Comparison of ENCODE assay signal across 8 cellular contexts in the genomic region with DNA sequence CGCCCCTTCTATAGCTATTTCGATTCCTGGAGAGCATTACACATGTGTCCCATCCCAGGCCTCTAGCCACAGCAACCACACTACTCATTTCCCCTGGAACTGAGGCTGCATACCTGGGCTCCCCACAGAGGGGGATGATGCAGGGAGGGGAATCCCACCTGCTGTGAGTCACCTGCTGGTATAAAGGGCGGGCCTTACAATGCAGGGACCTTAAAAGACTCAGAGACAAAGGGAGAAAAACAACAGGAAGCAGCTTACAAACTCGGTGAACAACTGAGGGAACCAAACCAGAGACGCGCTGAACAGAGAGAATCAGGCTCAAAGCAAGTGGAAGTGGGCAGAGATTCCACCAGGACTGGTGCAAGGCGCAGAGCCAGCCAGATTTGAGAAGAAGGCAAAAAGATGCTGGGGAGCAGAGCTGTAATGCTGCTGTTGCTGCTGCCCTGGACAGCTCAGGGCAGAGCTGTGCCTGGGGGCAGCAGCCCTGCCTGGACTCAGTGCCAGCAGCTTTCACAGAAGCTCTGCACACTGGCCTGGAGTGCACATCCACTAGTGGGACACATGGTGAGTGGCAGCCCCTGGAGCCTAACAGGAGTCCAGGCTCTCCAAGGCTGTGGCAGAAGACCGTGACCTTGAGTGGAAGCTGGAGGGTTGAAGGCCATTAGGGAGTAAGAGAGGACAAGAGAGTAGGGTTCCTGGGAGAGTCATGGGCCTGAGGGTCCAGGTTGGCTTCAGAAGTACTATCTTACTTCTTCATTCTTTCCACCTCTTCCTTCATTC. TPM values are rescaled to one million over a fixed set of nuclear protein-coding genes. Genes with fewer than 3 reads are reported as not detected.
DNase-seq lines count a peak whose midpoint lies in the region; ATAC-seq, FAIRE-seq and TF ChIP-seq lines count a peak whose summit lies in the region.

A gene with protein sequence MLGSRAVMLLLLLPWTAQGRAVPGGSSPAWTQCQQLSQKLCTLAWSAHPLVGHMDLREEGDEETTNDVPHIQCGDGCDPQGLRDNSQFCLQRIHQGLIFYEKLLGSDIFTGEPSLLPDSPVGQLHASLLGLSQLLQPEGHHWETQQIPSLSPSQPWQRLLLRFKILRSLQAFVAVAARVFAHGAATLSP (plus strand): TSS at position 242 of the 780 bp plus-strand sequence. CDS start 161 bp downstream, at position 403.

- TF ChIP-seq CTCF in DOHH2 (IDR thresholded peaks at IDR 0.05; ENCODE audit: low read depth, low read length, poor library complexity, severe bottlenecking) (no peak), HL-60 (IDR thresholded peaks at IDR 0.05; ENCODE audit: insufficient read depth, low read length) (no peak), endothelial cell of umbilical vein (IDR thresholded peaks at IDR 0.05; ENCODE audit: extremely low read depth in 1 of 2, insufficient read depth in 1 of 2, low read depth in 1 of 2, low read length in 2 of 2) (no peak)

- H3K9ac ChIP-seq in endothelial cell of umbilical vein (replicated peaks; ENCODE audit: extremely low read depth, insufficient read depth, low read length): no peak within 1 kb of the TSS

- no peaks in the 10 kb centered on the region for H4K20me1 ChIP-seq in DOHH2 (ENCODE audit: control insufficient read depth, insufficient read depth, low read depth, low read length)
- no peaks in the 10 kb centered on the region for H4K20me1 ChIP-seq in endothelial cell of umbilical vein (replicated peaks; ENCODE audit: control insufficient read depth, extremely low read depth, insufficient read depth, low read length)

- peak within 1 kb of the TSS; percentile 28 for H2AFZ ChIP-seq in endothelial cell of umbilical vein (ENCODE audit: low read depth, low read length)

- POLR2A ChIA-PET in endothelial cell of umbilical vein (lab: Charles Lee): interaction anchor here (0.6 kb wide), 1 partner anchor 9 kb away, joined by 9 read pairs; no protein-coding TSS in a partner anchor

- no peak for TF ChIP-seq POLR2A in endothelial cell of umbilical vein (IDR thresholded peaks at IDR 0.05; ENCODE audit: low read depth, low read length)

- H3K9me3 ChIP-seq in DOHH2 (ENCODE audit: control insufficient read depth, insufficient read depth, low read length) (no peaks in the 10 kb centered on the region), endothelial cell of umbilical vein (replicated peaks; ENCODE audit: control insufficient read depth, insufficient read depth, low read length) (no peaks in the 10 kb centered on the region)

- peaks cover 30% of the 10 kb centered on the region for H3K36me3 ChIP-seq in DOHH2 (ENCODE audit: control insufficient read depth, low read length)
- H3K36me3 ChIP-seq in endothelial cell of umbilical vein (ENCODE audit: control insufficient read depth in 2 of 2, extremely low read depth in 1 of 2, insufficient read depth in 2 of 2, low read length in 2 of 2): peaks cover 6 to 16% of the 10 kb centered on the region in 2 experiments

- no peaks in the 10 kb centered on the region for H3K9me2 ChIP-seq in DOHH2 (replicated peaks; ENCODE audit: control insufficient read depth, low read length)

- H3F3A ChIP-seq in DOHH2 (ENCODE audit: control insufficient read depth, insufficient read depth): peaks cover 25% of the 10 kb centered on the region

- H3K79me2 ChIP-seq in DOHH2 (ENCODE audit: control insufficient read depth, low read length): peaks cover 13% of the 10 kb centered on the region
- H3K79me2 ChIP-seq in endothelial cell of umbilical vein (ENCODE audit: control insufficient read depth, insufficient read depth, low read length): no peaks in the 10 kb centered on the region

- H3K4me2 ChIP-seq in DOHH2 (ENCODE audit: low read length) (peak within 1 kb of the TSS; percentile 93), endothelial cell of umbilical vein (ENCODE audit: insufficient read depth, low read length) (no peak within 1 kb of the TSS)

- ATAC-seq in HG03039 (IDR thresholded peaks at IDR 0.05; ENCODE audit: unreplicated experiment) (no peak), left ventricle myocardium superior (no peak)

- no TSS peak for BruUV-seq in endothelial cell of umbilical vein (replicated peaks; lab: Mats Ljungman, UMichigan)

- intact Hi-C loops in endothelial cell of umbilical vein (cut with micrococcal nuclease): no loop called here
- intact Hi-C loops in left ventricle myocardium superior (cut with micrococcal nuclease): no loop called here

- DNase-seq in HL-60 (ENCODE audit: low read depth in 1 of 2, low spot score in 1 of 2) (peak in 1 of 2 experiments; percentile 8), endothelial cell of umbilical vein (ENCODE audit: low read depth, low spot score) (peak; percentile 23), left ventricle myocardium superior (no peak), inferior parietal cortex (ENCODE audit: extremely low spot score) (no peak)
- peak; percentile 56 to 86 for DNase-seq in activated CD4-positive, alpha-beta T cell treated with anti-CD3 and anti-CD28 coated beads, Interleukin-2, amount 50 U/mL, for 24 hours (ENCODE audit: low read depth in 1 of 2, low spot score in 1 of 2)
- peak; percentile 66 to 81 (median 72) for DNase-seq in stimulated activated CD4-positive, alpha-beta T cell treated with anti-CD3 and anti-CD28 coated beads, TNF-alpha, amount 100 ng/mL, for 1 hour (ENCODE audit: low read depth in 3 of 3, low spot score in 1 of 3)

- dilution Hi-C loops in endothelial cell of umbilical vein (cut with MboI; ENCODE audit: extremely low pct_ligation_motif_present, low sequenced_read_pairs): no loop called here

- H3K4me3 ChIP-seq in DOHH2 (ENCODE audit: low read length) (peak within 1 kb of the TSS; percentile 70), HL-60 (replicated peaks; ENCODE audit: insufficient read depth, low read length) (no peak within 1 kb of the TSS), endothelial cell of umbilical vein (replicated peaks in 1 of 3; ENCODE audit: insufficient read depth in 1 of 3, low read depth in 1 of 3, low read length in 3 of 3) (no peak within 1 kb of the TSS)

- H3K4me1 ChIP-seq in DOHH2 (ENCODE audit: control insufficient read depth, low read length): peaks cover 57% of the 10 kb centered on the region
- H3K4me1 ChIP-seq in endothelial cell of umbilical vein (ENCODE audit: control insufficient read depth, extremely low read depth, insufficient read depth, low read length): peaks cover 5% of the 10 kb centered on the region

- CTCF ChIA-PET in endothelial cell of umbilical vein (lab: Charles Lee): interaction anchor here (0.9 to 1.3 kb wide), 3 partner anchors 12 to 68 kb away, joined by 3 to 4 read pairs (median 3); a partner anchor contains a TSS

- H3K9me1 ChIP-seq in endothelial cell of umbilical vein (replicated peaks; ENCODE audit: control insufficient read depth, extremely low read depth, insufficient read depth, low read length): no peaks in the 10 kb centered on the region

- no peak for FAIRE-seq in endothelial cell of umbilical vein (lab: Jason Lieb, UNC)

- H3K27me3 ChIP-seq in DOHH2 (ENCODE audit: control insufficient read depth, low read length): no peaks in the 10 kb centered on the region
- no peaks in the 10 kb centered on the region for H3K27me3 ChIP-seq in HL-60 (ENCODE audit: insufficient read depth, poor library complexity, severe bottlenecking)
- H3K27me3 ChIP-seq in endothelial cell of umbilical vein (ENCODE audit: control insufficient read depth in 2 of 2, insufficient read depth in 2 of 2, low read length in 2 of 2): no peaks in the 10 kb centered on the region

- H3K27ac ChIP-seq in DOHH2 (ENCODE audit: low read depth, low read length) (peak within 1 kb of the TSS; percentile 88), HL-60 (replicated peaks) (peak within 1 kb of the TSS; percentile 63), endothelial cell of umbilical vein (ENCODE audit: insufficient read depth, low read depth, low read length) (no peak within 1 kb of the TSS)

TF ChIP-seq in endothelial cell of umbilical vein, 7 proteins besides CTCF, POLR2A, EP300 and RAD21:
- TF ChIP-seq POLR2AphosphoS5 (IDR thresholded peaks at IDR 0.05; ENCODE audit: insufficient read depth, low read depth, low read length) (no peak), GATA2 (IDR thresholded peaks at IDR 0.05; ENCODE audit: insufficient read depth, insufficient read length, low read depth, low read length) (no peak), EZH2 (IDR thresholded peaks at IDR 0.05; ENCODE audit: borderline replicate concordance, low read depth, low read length, severe bottlenecking) (no peak), JUN (IDR thresholded peaks at IDR 0.05; ENCODE audit: borderline replicate concordance, insufficient read depth, insufficient read length, low read depth) (no peak), MYC (IDR thresholded peaks at IDR 0.05; ENCODE audit: low read depth, low read length) (no peak), FOS (IDR thresholded peaks at IDR 0.05; ENCODE audit: borderline replicate concordance, insufficient read depth, low read length) (no peak)
- TF ChIP-seq, protein P1, sequence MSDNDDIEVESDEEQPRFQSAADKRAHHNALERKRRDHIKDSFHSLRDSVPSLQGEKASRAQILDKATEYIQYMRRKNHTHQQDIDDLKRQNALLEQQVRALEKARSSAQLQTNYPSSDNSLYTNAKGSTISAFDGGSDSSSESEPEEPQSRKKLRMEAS (IDR thresholded peaks at IDR 0.05; ENCODE audit: insufficient read depth, insufficient read length): no peak

RNA-seq across cellular contexts. Expression of the gene that starts here (rescaled TPM):
- not detected in 2 replicates for total RNA-seq in endothelial cell of umbilical vein
- polyA plus RNA-seq in endothelial cell of umbilical vein: 0.12 TPM in 1 of 2 replicates, not detected in the other
- 0.14 and 0.26 TPM in 2 replicates for polyA plus RNA-seq in endothelial cell of umbilical vein (2011; cell fraction: cytosol; rRNA removed)
- polyA plus RNA-seq in endothelial cell of umbilical vein (2011; cell fraction: nucleus; rRNA removed): 0.16 and 0.60 TPM in 2 replicates
- polyA plus RNA-seq in endothelial cell of umbilical vein (2012): 0.34 TPM in 1 of 2 replicates, not detected in the other
- polyA minus RNA-seq in endothelial cell of umbilical vein: 0.51 TPM in 1 of 2 replicates, not detected in the other
- not detected for polyA minus RNA-seq in endothelial cell of umbilical vein (2011; cell fraction: cytosol; rRNA and poly(A)+ RNA removed)
- polyA minus RNA-seq in endothelial cell of umbilical vein (2011; cell fraction: nucleus; rRNA and poly(A)+ RNA removed): not detected in 2 replicates
- total RNA-seq in left ventricle myocardium superior: not detected

Comparison
In these comparisons a context has a peak if more than half of its experiments do, and no peak if none do; other contexts are left out.
1. Peak in DNase-seq in endothelial cell of umbilical vein; RNA of the gene not detected or under 1 TPM.
2. DNase-seq: peak in activated CD4-positive, alpha-beta T cell treated with anti-CD3 and anti-CD28 coated beads, Interleukin-2, amount 50 U/mL, for 24 hours (2 of 2) and stimulated activated CD4-positive, alpha-beta T cell treated with anti-CD3 and anti-CD28 coated beads, TNF-alpha, amount 100 ng/mL, for 1 hour (3 of 3); none in left ventricle myocardium superior (single experiment) and inferior parietal cortex (single experiment).